9 cellular contexts compared by ENCODE assay signal in the genomic region with DNA sequence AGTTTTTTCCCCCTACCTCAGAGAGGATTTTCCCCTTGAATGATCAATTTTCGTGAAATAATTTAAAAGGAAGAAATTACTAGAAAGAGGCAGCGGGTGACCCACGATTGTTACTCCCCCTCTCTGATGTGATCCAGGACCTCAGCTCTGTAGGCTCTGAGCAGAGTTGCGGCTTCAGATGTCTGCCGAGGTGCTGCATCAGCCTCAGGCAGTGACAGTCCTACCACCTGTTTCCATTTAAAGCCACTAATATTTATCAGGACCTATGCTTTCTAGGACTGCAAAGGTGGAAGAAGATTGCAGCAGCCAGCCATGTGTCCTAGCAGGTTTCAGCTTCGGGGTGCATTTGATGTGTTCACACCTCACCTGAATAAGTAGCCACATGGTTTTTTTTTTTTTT.
"Had no signal": no experiment of that assay in that cellular context is flagged by ENCODE, and none has a peak within 500 bp of the region (broad histone marks: within the 10 kb centered on the region; RNA-seq: fewer than 3 reads in every experiment).

No MANE protein-coding gene starts in this region.

- H3K9me3 ChIP-seq: HAP-1 had no signal

- H3K4me3 ChIP-seq: GM23248, HAP-1, K562 had no signal

- H3K36me3 ChIP-seq: HAP-1 had no signal

- DNase-seq: GM23248, GOT3, H7, HFFc6, IMR-90, KG1 had no signal

- H3K27ac Mint-ChIP-seq: HFFc6 had no signal

- ATAC-seq: HCT116, K562 had no signal

- H3K9ac ChIP-seq: GM23248 had no signal

- H3K27ac ChIP-seq: GM23248 had no signal

- H3K9me3 Mint-ChIP-seq: HFFc6 had no signal

- H3K4me3 Mint-ChIP-seq: HFFc6 had no signal

- H2AFZ ChIP-seq: GM23248 had no signal
